In the genomic region with DNA sequence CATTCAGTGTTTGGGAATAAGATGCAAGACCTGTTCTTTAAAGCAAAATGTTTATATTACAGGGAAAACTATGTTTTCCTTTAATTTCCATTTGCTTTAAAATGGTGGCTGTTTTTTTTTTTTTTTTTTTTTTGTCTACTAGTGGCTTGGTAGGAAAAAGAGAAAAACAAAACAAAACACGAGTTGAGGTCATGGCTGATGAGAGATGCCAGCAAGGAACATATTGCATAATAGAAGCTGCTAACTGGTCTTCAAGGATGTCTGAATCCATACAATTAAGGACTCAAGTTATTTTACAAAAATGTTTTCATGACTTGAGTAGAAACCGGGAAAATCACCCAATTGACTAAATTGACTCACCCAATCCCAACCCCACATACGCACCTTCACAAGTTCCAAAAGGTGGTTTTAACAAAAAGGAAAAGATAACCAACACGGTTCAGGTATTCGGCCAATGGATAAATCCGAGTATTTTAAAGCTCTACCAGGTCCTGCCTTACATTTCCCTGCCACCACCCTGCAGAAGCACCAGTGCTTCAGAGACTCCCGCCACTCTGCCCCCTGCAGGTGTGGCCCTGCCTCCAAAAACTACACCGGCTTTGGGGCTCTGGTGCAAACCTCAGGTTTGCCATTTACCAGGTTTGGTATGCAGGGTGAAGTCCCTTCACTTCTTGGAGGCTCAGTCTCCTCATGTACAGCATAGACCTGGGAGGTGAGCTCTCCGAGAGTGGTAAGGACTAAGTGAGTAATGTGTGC, we compare ENCODE assay signal across 1 cellular context.
TF ChIP-seq lines count a peak whose summit lies in the region.

No MANE protein-coding gene starts in this region.

TF ChIP-seq in HepG2, 621 proteins besides CTCF, POLR2A, EP300 and RAD21:
- no peak for TF ChIP-seq ZNF333 (CRISPR knock-in tag; IDR thresholded peaks at IDR 0.05; ENCODE audit: borderline replicate concordance)
- TF ChIP-seq ZNF652 (CRISPR knock-in tag; IDR thresholded peaks at IDR 0.05; ENCODE audit: borderline replicate concordance, low read depth) = no peak
- no peak for TF ChIP-seq NRL (CRISPR knock-in tag; IDR thresholded peaks at IDR 0.05; ENCODE audit: borderline replicate concordance)
- no peak for TF ChIP-seq MAZ (IDR thresholded peaks at IDR 0.05; ENCODE audit: borderline replicate concordance, low read depth, low read length)
- no peak for TF ChIP-seq MAZ (CRISPR knock-in tag; IDR thresholded peaks at IDR 0.05; ENCODE audit: low read depth)
- no peak for TF ChIP-seq HNF4G (IDR thresholded peaks at IDR 0.05; ENCODE audit: borderline replicate concordance, low read depth, low read length)
- TF ChIP-seq HNF4G (CRISPR knock-in tag; IDR thresholded peaks at IDR 0.05; ENCODE audit: borderline replicate concordance, low read depth) = no peak
- TF ChIP-seq SRY (CRISPR knock-in tag; IDR thresholded peaks at IDR 0.05) = no peak
- no peak for TF ChIP-seq MAF1 (CRISPR knock-in tag; IDR thresholded peaks at IDR 0.05; ENCODE audit: borderline replicate concordance)
- TF ChIP-seq DPF2 (CRISPR knock-in tag; IDR thresholded peaks at IDR 0.05; ENCODE audit: borderline replicate concordance, low read depth) = no peak
- TF ChIP-seq ATAD3A (CRISPR knock-in tag; IDR thresholded peaks at IDR 0.05) = no peak
- no peak for TF ChIP-seq GATA4 (IDR thresholded peaks at IDR 0.05; ENCODE audit: borderline replicate concordance, low read depth)
- TF ChIP-seq ZSCAN29 (CRISPR knock-in tag; conservative IDR thresholded peaks at IDR 0.05) = no peak
- TF ChIP-seq JDP2 (CRISPR knock-in tag; IDR thresholded peaks at IDR 0.05; ENCODE audit: borderline replicate concordance) = no peak
- no peak for TF ChIP-seq ZNF367 (CRISPR knock-in tag; IDR thresholded peaks at IDR 0.05; ENCODE audit: borderline replicate concordance)
- TF ChIP-seq POLR2G (IDR thresholded peaks at IDR 0.05; ENCODE audit: low read depth, low read length) = no peak
- TF ChIP-seq ZNF556 (CRISPR knock-in tag; IDR thresholded peaks at IDR 0.05; ENCODE audit: borderline replicate concordance) = no peak
- TF ChIP-seq, protein P1, sequence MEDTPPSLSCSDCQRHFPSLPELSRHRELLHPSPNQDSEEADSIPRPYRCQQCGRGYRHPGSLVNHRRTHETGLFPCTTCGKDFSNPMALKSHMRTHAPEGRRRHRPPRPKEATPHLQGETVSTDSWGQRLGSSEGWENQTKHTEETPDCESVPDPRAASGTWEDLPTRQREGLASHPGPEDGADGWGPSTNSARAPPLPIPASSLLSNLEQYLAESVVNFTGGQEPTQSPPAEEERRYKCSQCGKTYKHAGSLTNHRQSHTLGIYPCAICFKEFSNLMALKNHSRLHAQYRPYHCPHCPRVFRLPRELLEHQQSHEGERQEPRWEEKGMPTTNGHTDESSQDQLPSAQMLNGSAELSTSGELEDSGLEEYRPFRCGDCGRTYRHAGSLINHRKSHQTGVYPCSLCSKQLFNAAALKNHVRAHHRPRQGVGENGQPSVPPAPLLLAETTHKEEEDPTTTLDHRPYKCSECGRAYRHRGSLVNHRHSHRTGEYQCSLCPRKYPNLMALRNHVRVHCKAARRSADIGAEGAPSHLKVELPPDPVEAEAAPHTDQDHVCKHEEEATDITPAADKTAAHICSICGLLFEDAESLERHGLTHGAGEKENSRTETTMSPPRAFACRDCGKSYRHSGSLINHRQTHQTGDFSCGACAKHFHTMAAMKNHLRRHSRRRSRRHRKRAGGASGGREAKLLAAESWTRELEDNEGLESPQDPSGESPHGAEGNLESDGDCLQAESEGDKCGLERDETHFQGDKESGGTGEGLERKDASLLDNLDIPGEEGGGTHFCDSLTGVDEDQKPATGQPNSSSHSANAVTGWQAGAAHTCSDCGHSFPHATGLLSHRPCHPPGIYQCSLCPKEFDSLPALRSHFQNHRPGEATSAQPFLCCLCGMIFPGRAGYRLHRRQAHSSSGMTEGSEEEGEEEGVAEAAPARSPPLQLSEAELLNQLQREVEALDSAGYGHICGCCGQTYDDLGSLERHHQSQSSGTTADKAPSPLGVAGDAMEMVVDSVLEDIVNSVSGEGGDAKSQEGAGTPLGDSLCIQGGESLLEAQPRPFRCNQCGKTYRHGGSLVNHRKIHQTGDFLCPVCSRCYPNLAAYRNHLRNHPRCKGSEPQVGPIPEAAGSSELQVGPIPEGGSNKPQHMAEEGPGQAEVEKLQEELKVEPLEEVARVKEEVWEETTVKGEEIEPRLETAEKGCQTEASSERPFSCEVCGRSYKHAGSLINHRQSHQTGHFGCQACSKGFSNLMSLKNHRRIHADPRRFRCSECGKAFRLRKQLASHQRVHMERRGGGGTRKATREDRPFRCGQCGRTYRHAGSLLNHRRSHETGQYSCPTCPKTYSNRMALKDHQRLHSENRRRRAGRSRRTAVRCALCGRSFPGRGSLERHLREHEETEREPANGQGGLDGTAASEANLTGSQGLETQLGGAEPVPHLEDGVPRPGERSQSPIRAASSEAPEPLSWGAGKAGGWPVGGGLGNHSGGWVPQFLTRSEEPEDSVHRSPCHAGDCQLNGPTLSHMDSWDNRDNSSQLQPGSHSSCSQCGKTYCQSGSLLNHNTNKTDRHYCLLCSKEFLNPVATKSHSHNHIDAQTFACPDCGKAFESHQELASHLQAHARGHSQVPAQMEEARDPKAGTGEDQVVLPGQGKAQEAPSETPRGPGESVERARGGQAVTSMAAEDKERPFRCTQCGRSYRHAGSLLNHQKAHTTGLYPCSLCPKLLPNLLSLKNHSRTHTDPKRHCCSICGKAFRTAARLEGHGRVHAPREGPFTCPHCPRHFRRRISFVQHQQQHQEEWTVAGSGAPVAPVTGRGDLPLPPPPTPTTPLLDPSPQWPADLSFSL (CRISPR knock-in tag; IDR thresholded peaks at IDR 0.05) = no peak
- TF ChIP-seq RORA (CRISPR knock-in tag; IDR thresholded peaks at IDR 0.05) = no peak
